Comparison of ENCODE assay signal across 12 cellular contexts in the genomic region with DNA sequence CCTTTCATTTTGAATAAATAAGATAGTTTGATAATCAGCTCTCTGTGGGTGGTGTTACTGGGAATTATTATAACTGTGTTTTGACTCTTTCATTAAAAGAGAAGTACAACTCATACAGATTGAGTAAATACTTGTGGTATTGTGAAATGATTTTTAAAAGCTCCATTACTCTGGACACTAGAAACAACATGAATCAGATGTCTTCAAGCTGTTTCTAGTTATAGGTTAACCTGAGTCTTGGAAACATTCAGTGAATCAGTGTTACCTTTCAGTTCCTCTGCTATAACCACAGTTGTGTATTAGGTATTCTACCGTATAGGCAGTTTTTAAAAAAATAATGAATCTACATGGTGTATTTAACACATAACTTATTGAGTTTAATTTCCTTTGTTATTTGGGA.
DNase-seq lines count a peak whose midpoint lies in the region; ATAC-seq, FAIRE-seq and TF ChIP-seq lines count a peak whose summit lies in the region.
"Had no signal": no experiment of that assay in that cellular context is flagged by ENCODE, and none has a peak within 500 bp of the region (broad histone marks: within the 10 kb centered on the region; RNA-seq: fewer than 3 reads in every experiment).

No MANE protein-coding gene starts in this region.

- FAIRE-seq in small intestine (lab: Jason Lieb, UNC), result peak; percentile 33

- DNase-seq in activated CD4-positive, alpha-beta T cell treated with anti-CD3 and anti-CD28 coated beads, Interleukin-2, amount 10 ng/mL, durations not matched to agents 7 days and 5 days, result no peak
- no peak for DNase-seq in activated CD4-positive, alpha-beta T cell treated with anti-CD3 and anti-CD28 coated beads, Interleukin-2, amount 50 U/mL, for 48 hours
- DNase-seq in adipocyte (ENCODE audit: low read depth) (peak; percentile 63), small intestine (peak; percentile 25), SK-N-SH (no peak), mucosa of descending colon (no peak)
- DNase-seq in activated effector memory CD4-positive, alpha-beta T cell treated with anti-CD3 and anti-CD28 coated beads, Interleukin-2, amount 50 U/mL, for 16 hours, result no peak
- DNase-seq: activated CD4-positive, alpha-beta T cell treated with anti-CD3 and anti-CD28 coated beads, Interleukin-2, amount 50 U/mL, for 4 hours; AML-193; occipital lobe had no signal

- no peaks in the 10 kb centered on the region for H3K79me2 ChIP-seq in SK-N-SH (ENCODE audit: insufficient read depth)

- peak overlapping the region; percentile 12 for H3K27ac Mint-ChIP-seq in activated CD4-positive, alpha-beta T cell treated with anti-CD3 and anti-CD28 coated beads, Interleukin-2, amount 10 ng/mL, durations not matched to agents 7 days and 5 days
- H3K27ac Mint-ChIP-seq: stimulated activated memory B cell treated with anti-CD40 and anti-IgM and Interleukin-4, amounts not matched to agents 10 μg/mL and 1 μg/mL and 100 μg/mL, for 72 hours had no signal

- intact Hi-C loops in mucosa of descending colon (cut with DNase I, micrococcal nuclease), result no loop called here

- peak; percentile 95 for ATAC-seq in HG02981 (IDR thresholded peaks at IDR 0.05; ENCODE audit: unreplicated experiment)
- no peak for ATAC-seq in mucosa of descending colon
- ATAC-seq: stimulated activated memory B cell treated with anti-CD40 and anti-IgM and Interleukin-4, amounts not matched to agents 10 μg/mL and 1 μg/mL and 100 μg/mL, for 72 hours had no signal

- H2AFZ ChIP-seq in SK-N-SH (ENCODE audit: low read depth), result no peak overlapping the region

- no peaks in the 10 kb centered on the region for H4K20me1 ChIP-seq in SK-N-SH (ENCODE audit: insufficient read depth)

- WGBS in small intestine, 3 donors, result 8 to 42% (median 20%) methylated on average over 1 of the region's 1 CpG
- WGBS in SK-N-SH (ENCODE audit: low lambda C conversion rate), result 0% methylated on average over 1 of the region's 1 CpG

- no peaks in the 10 kb centered on the region for H3K27me3 Mint-ChIP-seq in activated CD4-positive, alpha-beta T cell treated with anti-CD3 and anti-CD28 coated beads, Interleukin-2, amount 10 ng/mL, durations not matched to agents 7 days and 5 days
- H3K27me3 Mint-ChIP-seq: stimulated activated memory B cell treated with anti-CD40 and anti-IgM and Interleukin-4, amounts not matched to agents 10 μg/mL and 1 μg/mL and 100 μg/mL, for 72 hours had no signal

- no peaks in the 10 kb centered on the region for H3K27me3 ChIP-seq in adipocyte (replicated peaks; ENCODE audit: control insufficient read depth, insufficient read depth, low read length)
- H3K27me3 ChIP-seq in small intestine (ENCODE audit: control insufficient read depth in 2 of 2, insufficient read depth in 2 of 2, low read length in 2 of 2), result no peaks in the 10 kb centered on the region
- H3K27me3 ChIP-seq in SK-N-SH (ENCODE audit: insufficient read depth), result no peaks in the 10 kb centered on the region

- peaks cover 39% of the 10 kb centered on the region for H3K4me1 Mint-ChIP-seq in activated CD4-positive, alpha-beta T cell treated with anti-CD3 and anti-CD28 coated beads, Interleukin-2, amount 10 ng/mL, durations not matched to agents 7 days and 5 days
- H3K4me1 Mint-ChIP-seq: stimulated activated memory B cell treated with anti-CD40 and anti-IgM and Interleukin-4, amounts not matched to agents 10 μg/mL and 1 μg/mL and 100 μg/mL, for 72 hours had no signal

- no peak overlapping the region for H3K27ac ChIP-seq in small intestine (ENCODE audit: low read depth in 1 of 2, low read length in 1 of 2)
- H3K27ac ChIP-seq in SK-N-SH (ENCODE audit: low read depth in 2 of 2, low read length in 1 of 2), result no peak overlapping the region

- H3K36me3 ChIP-seq in adipocyte (ENCODE audit: control insufficient read depth, insufficient read depth, low read length, severe bottlenecking) (no peaks in the 10 kb centered on the region), small intestine (ENCODE audit: control insufficient read depth in 2 of 2, insufficient read depth in 2 of 2, low read length in 2 of 2) (no peaks in the 10 kb centered on the region), SK-N-SH (replicated peaks in 1 of 2; ENCODE audit: control insufficient read depth in 1 of 2, insufficient read depth in 2 of 2, low read length in 1 of 2) (no peaks in the 10 kb centered on the region), mucosa of descending colon (ENCODE audit: low read depth) (no peaks in the 10 kb centered on the region)

- H3K4me3 ChIP-seq in adipocyte (ENCODE audit: low read length) (no peak overlapping the region), small intestine (ENCODE audit: low read depth in 1 of 2, low read length in 2 of 2) (no peak overlapping the region), SK-N-SH (ENCODE audit: low read depth in 2 of 2, low read length in 1 of 2) (no peak overlapping the region), mucosa of descending colon (no peak overlapping the region)

- no peak for TF ChIP-seq EP300 in SK-N-SH (IDR thresholded peaks at IDR 0.05; ENCODE audit: borderline replicate concordance in 1 of 2, low read depth in 1 of 2, low read length in 1 of 2)

- H3K4me1 ChIP-seq in adipocyte (ENCODE audit: control insufficient read depth, insufficient read depth, low read length) (no peaks in the 10 kb centered on the region), small intestine (ENCODE audit: control insufficient read depth in 2 of 2, insufficient read depth in 1 of 2, low read depth in 1 of 2, low read length in 1 of 2) (peaks cover 0 to 1% of the 10 kb centered on the region in 2 donors), SK-N-SH (ENCODE audit: control insufficient read depth in 1 of 2, insufficient read depth in 2 of 2, low read depth in 1 of 2, low read length in 1 of 2) (no peaks in the 10 kb centered on the region), mucosa of descending colon (ENCODE audit: low read depth) (no peaks in the 10 kb centered on the region)

- TF ChIP-seq RAD21 in SK-N-SH (IDR thresholded peaks at IDR 0.05; ENCODE audit: low read length), result no peak

- no peaks in the 10 kb centered on the region for H3K9me3 ChIP-seq in adipocyte (ENCODE audit: control insufficient read depth, low read length)
- H3K9me3 ChIP-seq in small intestine (ENCODE audit: control insufficient read depth, low read depth), result peaks cover 1% of the 10 kb centered on the region
- no peaks in the 10 kb centered on the region for H3K9me3 ChIP-seq in SK-N-SH
- no peaks in the 10 kb centered on the region for H3K9me3 ChIP-seq in mucosa of descending colon

- no peak overlapping the region for H3K4me3 Mint-ChIP-seq in activated CD4-positive, alpha-beta T cell treated with anti-CD3 and anti-CD28 coated beads, Interleukin-2, amount 10 ng/mL, durations not matched to agents 7 days and 5 days
- H3K4me3 Mint-ChIP-seq: stimulated activated memory B cell treated with anti-CD40 and anti-IgM and Interleukin-4, amounts not matched to agents 10 μg/mL and 1 μg/mL and 100 μg/mL, for 72 hours had no signal

- H3K9me2 ChIP-seq in SK-N-SH, result no peaks in the 10 kb centered on the region

- TF ChIP-seq CTCF in SK-N-SH (IDR thresholded peaks at IDR 0.05), result no peak
- TF ChIP-seq CTCF in mucosa of descending colon (IDR thresholded peaks at IDR 0.05), result no peak

- CTCF ChIA-PET in activated CD4-positive, alpha-beta T cell treated with anti-CD3 and anti-CD28 coated beads, Interleukin-2, amount 10 ng/mL, durations not matched to agents 7 days and 5 days (lab: Charles Lee), result no interaction called here
- CTCF ChIA-PET in SK-N-SH (lab: Yijun Ruan, JAX), result no interaction called here

- peaks cover 9% of the 10 kb centered on the region for H3K36me3 Mint-ChIP-seq in activated CD4-positive, alpha-beta T cell treated with anti-CD3 and anti-CD28 coated beads, Interleukin-2, amount 10 ng/mL, durations not matched to agents 7 days and 5 days (ENCODE audit: low read depth)
- H3K36me3 Mint-ChIP-seq: stimulated activated memory B cell treated with anti-CD40 and anti-IgM and Interleukin-4, amounts not matched to agents 10 μg/mL and 1 μg/mL and 100 μg/mL, for 72 hours had no signal

- POLR2A ChIA-PET in activated CD4-positive, alpha-beta T cell treated with anti-CD3 and anti-CD28 coated beads, Interleukin-2, amount 10 ng/mL, durations not matched to agents 7 days and 5 days (lab: Charles Lee), result no interaction called here
- POLR2A ChIA-PET in SK-N-SH (lab: Yijun Ruan, JAX), result no interaction called here

- peaks cover 4% of the 10 kb centered on the region for H3K9me3 Mint-ChIP-seq in activated CD4-positive, alpha-beta T cell treated with anti-CD3 and anti-CD28 coated beads, Interleukin-2, amount 10 ng/mL, durations not matched to agents 7 days and 5 days

- no peak overlapping the region for H3K9ac ChIP-seq in adipocyte (ENCODE audit: low read length)
- no peak overlapping the region for H3K9ac ChIP-seq in SK-N-SH

- no peaks in the 10 kb centered on the region for H3F3A ChIP-seq in SK-N-SH (replicated peaks; ENCODE audit: insufficient read depth)

- H3K4me2 ChIP-seq in SK-N-SH, result no peak overlapping the region

TF ChIP-seq in SK-N-SH, 30 proteins besides CTCF, POLR2A, EP300 and RAD21 (continues in another document):
- TF ChIP-seq, protein P1, sequence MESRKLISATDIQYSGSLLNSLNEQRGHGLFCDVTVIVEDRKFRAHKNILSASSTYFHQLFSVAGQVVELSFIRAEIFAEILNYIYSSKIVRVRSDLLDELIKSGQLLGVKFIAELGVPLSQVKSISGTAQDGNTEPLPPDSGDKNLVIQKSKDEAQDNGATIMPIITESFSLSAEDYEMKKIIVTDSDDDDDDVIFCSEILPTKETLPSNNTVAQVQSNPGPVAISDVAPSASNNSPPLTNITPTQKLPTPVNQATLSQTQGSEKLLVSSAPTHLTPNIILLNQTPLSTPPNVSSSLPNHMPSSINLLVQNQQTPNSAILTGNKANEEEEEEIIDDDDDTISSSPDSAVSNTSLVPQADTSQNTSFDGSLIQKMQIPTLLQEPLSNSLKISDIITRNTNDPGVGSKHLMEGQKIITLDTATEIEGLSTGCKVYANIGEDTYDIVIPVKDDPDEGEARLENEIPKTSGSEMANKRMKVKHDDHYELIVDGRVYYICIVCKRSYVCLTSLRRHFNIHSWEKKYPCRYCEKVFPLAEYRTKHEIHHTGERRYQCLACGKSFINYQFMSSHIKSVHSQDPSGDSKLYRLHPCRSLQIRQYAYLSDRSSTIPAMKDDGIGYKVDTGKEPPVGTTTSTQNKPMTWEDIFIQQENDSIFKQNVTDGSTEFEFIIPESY (IDR thresholded peaks at IDR 0.05; ENCODE audit: borderline replicate concordance, low read depth), result no peak

Comparison
In these comparisons a context has a peak if more than half of its experiments do, and no peak if none do; other contexts are left out.
1. DNase-seq: peak in adipocyte (single experiment) and small intestine (single experiment); none in activated CD4-positive, alpha-beta T cell treated with anti-CD3 and anti-CD28 coated beads, Interleukin-2, amount 10 ng/mL, durations not matched to agents 7 days and 5 days (single experiment), activated CD4-positive, alpha-beta T cell treated with anti-CD3 and anti-CD28 coated beads, Interleukin-2, amount 50 U/mL, for 48 hours (0 of 2), activated effector memory CD4-positive, alpha-beta T cell treated with anti-CD3 and anti-CD28 coated beads, Interleukin-2, amount 50 U/mL, for 16 hours (single experiment), SK-N-SH (single experiment) and mucosa of descending colon (0 of 3).